Comparison of ENCODE assay signal across 13 cellular contexts in the genomic region with DNA sequence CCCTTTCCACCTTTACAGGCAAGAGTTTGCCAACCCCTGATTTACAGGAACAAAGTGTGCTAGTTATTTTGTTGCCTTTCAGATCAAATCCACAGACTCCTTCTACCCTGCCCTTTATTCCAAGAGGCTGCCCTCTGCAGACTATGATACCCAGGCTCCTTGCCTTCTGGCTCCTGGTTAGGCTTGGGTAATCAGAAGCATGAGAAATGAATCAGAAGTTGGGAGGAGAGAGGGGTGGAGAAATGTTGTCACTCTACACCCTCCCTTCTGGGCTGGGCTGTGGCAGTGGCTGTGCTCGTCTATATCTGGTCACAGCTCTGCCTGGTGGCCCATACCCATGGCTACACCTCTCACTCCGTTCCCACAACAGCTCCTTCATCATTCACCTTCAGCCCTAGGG.
A peak's percentile ranks its signal among the peaks of the same experiment; 100 is the strongest.
DNase-seq lines count a peak whose midpoint lies in the region; ATAC-seq and TF ChIP-seq lines count a peak whose summit lies in the region.
"Had no signal": no experiment of that assay in that cellular context is flagged by ENCODE, and none has a peak within 500 bp of the region (broad histone marks: within the 10 kb centered on the region; RNA-seq: fewer than 3 reads in every experiment).

No MANE protein-coding gene starts in this region.

- ATAC-seq in HG03571 (IDR thresholded peaks at IDR 0.05; ENCODE audit: unreplicated experiment): no peak
- ATAC-seq in HG02852 (IDR thresholded peaks at IDR 0.05; ENCODE audit: unreplicated experiment): no peak

- no peak for TF ChIP-seq CTCF in fibroblast of villous mesenchyme (IDR thresholded peaks at IDR 0.05; ENCODE audit: insufficient read depth, low read depth, low read length)

- DNase-seq in ELR (ENCODE audit: low read depth) (peak; percentile 44), RPMI7951 (ENCODE audit: low read depth) (peak; percentile 64), fibroblast of villous mesenchyme (ENCODE audit: low read depth) (peak; percentile 28), renal cortical epithelial cell (ENCODE audit: low read depth) (peak; percentile 79), mesenteric fat pad (ENCODE audit: low spot score) (no peak), H7 (no peak)
- DNase-seq: activated CD4-positive, alpha-beta T cell treated with anti-CD3 and anti-CD28 coated beads for 4 hours; activated naive CD8-positive, alpha-beta T cell treated with anti-CD3 and anti-CD28 coated beads for 36 hours; COR-L47; Kasumi-1; uterus had no signal

- H3K27me3 ChIP-seq in H7 (ENCODE audit: control insufficient read depth, insufficient read depth, low read length): no peaks in the 10 kb centered on the region
- H3K27me3 ChIP-seq: uterus had no signal

- H3K4me3 ChIP-seq in fibroblast of villous mesenchyme (ENCODE audit: low read depth, low read length) (no peak overlapping the region), H7 (ENCODE audit: insufficient read depth, low read depth, low read length) (no peak overlapping the region)
- H3K4me3 ChIP-seq: uterus had no signal

- H3K36me3 ChIP-seq in H7 (replicated peaks; ENCODE audit: control insufficient read depth, insufficient read depth, low read length): no peaks in the 10 kb centered on the region
- H3K36me3 ChIP-seq: uterus had no signal

Comparison
In these comparisons a context has a peak if more than half of its experiments do, and no peak if none do; other contexts are left out.
1. DNase-seq: peak in ELR (single experiment), RPMI7951 (single experiment), fibroblast of villous mesenchyme (single experiment) and renal cortical epithelial cell (single experiment); none in mesenteric fat pad (single experiment) and H7 (single experiment).